ENCODE assay signal across 28 cellular contexts in the genomic region with DNA sequence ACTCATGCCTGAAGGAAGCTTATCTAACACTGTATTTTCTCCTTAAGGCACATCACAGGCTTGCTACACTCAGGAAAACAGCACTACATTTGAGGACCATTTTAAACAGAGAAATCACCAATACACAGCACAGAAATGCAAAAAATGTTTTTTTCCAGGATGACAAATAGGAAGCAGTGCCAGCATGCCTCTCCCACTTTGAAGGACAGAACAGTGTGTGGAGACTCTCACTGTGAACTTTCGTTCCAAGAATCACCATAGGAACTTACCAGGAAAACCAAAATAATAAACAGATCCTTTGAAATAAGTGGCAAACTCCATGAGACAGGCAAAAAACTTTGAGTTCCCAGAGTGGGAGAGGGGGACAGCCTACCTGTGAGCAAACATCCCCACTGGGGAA.
"Had no signal": no experiment of that assay in that cellular context is flagged by ENCODE, and none has a peak within 500 bp of the region (broad histone marks: within the 10 kb centered on the region; RNA-seq: fewer than 3 reads in every experiment).

No MANE protein-coding gene starts in this region.

- H3K9me3 ChIP-seq: adrenal gland, SJSA1, SK-N-SH had no signal

- H3K36me3 Mint-ChIP-seq: activated naive CD4-positive, alpha-beta T cell treated with anti-CD3 and anti-CD28 coated beads, Interleukin-2, amount 50 U/mL, for 72 hours; brain; WTC11 had no signal

- H3K9ac ChIP-seq: KMS-11, SK-N-SH had no signal

- H3K9me2 ChIP-seq: SK-N-SH had no signal

- H3K4me2 ChIP-seq: KMS-11, SK-N-SH had no signal

- H3K27ac Mint-ChIP-seq: activated CD4-positive, alpha-beta T cell treated with anti-CD3 and anti-CD28 coated beads for 36 hours; activated CD4-positive, alpha-beta T cell treated with anti-CD3 and anti-CD28 coated beads, Interleukin-2, amount 10 ng/mL, durations not matched to agents 7 days and 5 days; activated CD8-positive, alpha-beta T cell treated with anti-CD3 and anti-CD28 coated beads, Interleukin-2, amount 10 ng/mL, durations not matched to agents 7 days and 5 days; activated naive CD4-positive, alpha-beta T cell treated with anti-CD3 and anti-CD28 coated beads, Interleukin-2, amount 50 U/mL, for 72 hours; activated T-cell treated with anti-CD3 and anti-CD28 coated beads, Interleukin-2, amount 50 U/mL, for 24 hours; activated T-helper 2 cell treated with anti-CD3 and anti-CD28 coated beads, Interferon-gamma antibody, Interleukin-2, Interleukin-4, amounts not matched to agents 10 μg/mL and 5 μg/mL and 100 μg/mL, durations not matched to agents 14 hours and 24 hours and 36 hours; brain; T-helper 1 cell treated with Interleukin-12 subunit alpha and Interleukin-12 subunit beta and Interleukin-4 antibody, amounts not matched to agents 30 μg/mL and 1 μg/mL, for 36 hours; T-helper 2 cell treated with Interferon-gamma antibody and Interleukin-4, amounts not matched to agents 5 μg/mL and 100 μg/mL, for 36 hours; WTC11 had no signal

- H3K36me3 ChIP-seq: adrenal gland, SJSA1 had no signal

- H3K27me3 ChIP-seq: adrenal gland, SJSA1 had no signal

- H3K4me1 Mint-ChIP-seq: activated CD4-positive, alpha-beta T cell treated with anti-CD3 and anti-CD28 coated beads for 36 hours; activated CD4-positive, alpha-beta T cell treated with anti-CD3 and anti-CD28 coated beads, Interleukin-2, amount 10 ng/mL, durations not matched to agents 7 days and 5 days; brain; WTC11 had no signal

- DNase-seq: activated CD4-positive, alpha-beta T cell treated with anti-CD3 and anti-CD28 coated beads for 36 hours; activated CD4-positive, alpha-beta T cell treated with anti-CD3 and anti-CD28 coated beads, Interleukin-2, amount 10 ng/mL, durations not matched to agents 7 days and 5 days; activated CD4-positive, alpha-beta T cell treated with anti-CD3 and anti-CD28 coated beads, Interleukin-2, amount 50 U/mL, for 48 hours; activated CD8-positive, alpha-beta T cell treated with anti-CD3 and anti-CD28 coated beads, Interleukin-2, amount 10 ng/mL, durations not matched to agents 7 days and 5 days; activated gamma-delta T cell; activated naive CD4-positive, alpha-beta T cell treated with Interleukin-2 at 50 U/mL for 16 hours; activated T-cell treated with anti-CD3 and anti-CD28 coated beads, Interleukin-2, amount 50 U/mL, for 24 hours; adrenal gland; MM.1S; MV-4-11; NCI-H1092; NCI-H1436 treated with DMSO at 0.1 percent for 48 hours; NCI-H1694 treated with DMSO at 0.1 percent for 48 hours; NCI-H2029; NCI-H345; NCI-H524 treated with DMSO at 0.1 percent for 48 hours; PC-3; SHP77; SK-N-SH had no signal

- H3K27ac ChIP-seq: adrenal gland, KMS-11, RWPE1, SJSA1 had no signal

- H3K4me3 Mint-ChIP-seq: activated CD4-positive, alpha-beta T cell treated with anti-CD3 and anti-CD28 coated beads for 36 hours; activated CD4-positive, alpha-beta T cell treated with anti-CD3 and anti-CD28 coated beads, Interleukin-2, amount 10 ng/mL, durations not matched to agents 7 days and 5 days; activated CD8-positive, alpha-beta T cell treated with anti-CD3 and anti-CD28 coated beads, Interleukin-2, amount 10 ng/mL, durations not matched to agents 7 days and 5 days; activated T-cell treated with anti-CD3 and anti-CD28 coated beads, Interleukin-2, amount 50 U/mL, for 24 hours; brain; T-helper 1 cell treated with Interleukin-12 subunit alpha and Interleukin-12 subunit beta and Interleukin-4 antibody, amounts not matched to agents 30 μg/mL and 1 μg/mL, for 36 hours; T-helper 2 cell treated with Interferon-gamma antibody and Interleukin-4, amounts not matched to agents 5 μg/mL and 100 μg/mL, for 36 hours; WTC11 had no signal

- H3K4me3 ChIP-seq: adrenal gland, SJSA1 had no signal

- H3K27me3 Mint-ChIP-seq: brain had no signal

- H3K9me3 Mint-ChIP-seq: activated CD4-positive, alpha-beta T cell treated with anti-CD3 and anti-CD28 coated beads, Interleukin-2, amount 10 ng/mL, durations not matched to agents 7 days and 5 days; activated naive CD4-positive, alpha-beta T cell treated with anti-CD3 and anti-CD28 coated beads, Interleukin-2, amount 50 U/mL, for 72 hours; activated T-helper 2 cell treated with anti-CD3 and anti-CD28 coated beads, Interferon-gamma antibody, Interleukin-2, Interleukin-4, amounts not matched to agents 10 μg/mL and 5 μg/mL and 100 μg/mL, durations not matched to agents 14 hours and 24 hours and 36 hours; T-helper 2 cell treated with Interferon-gamma antibody and Interleukin-4, amounts not matched to agents 5 μg/mL and 100 μg/mL, for 36 hours had no signal

- H3K4me1 ChIP-seq: adrenal gland, SJSA1 had no signal
